In the genomic region with DNA sequence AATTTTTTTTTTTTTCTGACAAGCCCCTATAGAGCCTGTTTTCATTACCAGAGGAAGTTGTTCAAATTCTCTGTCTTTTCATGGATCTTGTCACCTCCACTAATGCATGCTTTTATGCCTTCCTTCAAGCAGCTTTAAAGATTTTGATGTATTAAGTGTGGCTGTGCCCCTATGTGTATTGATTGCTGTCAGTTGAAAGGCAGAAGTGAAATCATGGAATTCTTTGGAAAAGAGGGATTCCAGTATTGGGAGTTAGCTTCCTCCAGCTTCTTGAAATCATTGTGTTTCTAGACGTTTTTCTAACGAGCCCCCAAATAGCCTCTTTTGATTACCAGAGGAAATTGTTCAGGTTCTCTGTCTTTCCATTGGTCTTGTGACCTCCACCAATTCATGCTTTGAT, we compare ENCODE assay signal across 8 cellular contexts.
"Had no signal": no experiment of that assay in that cellular context is flagged by ENCODE, and none has a peak within 500 bp of the region (broad histone marks: within the 10 kb centered on the region; RNA-seq: fewer than 3 reads in every experiment).

No MANE protein-coding gene starts in this region.

- DNase-seq: IMR-90, KBM-7, KG1 had no signal

- H3K4me3 ChIP-seq: K562 had no signal

- FAIRE-seq: HepG2, HTR-8/SVneo, K562 had no signal

- H3K27ac ChIP-seq: HL-60, KMS-11 had no signal

- ATAC-seq: HepG2, K562 had no signal

- H3K9ac ChIP-seq: KMS-11 had no signal

- H3K4me2 ChIP-seq: KMS-11 had no signal
